In genomic region chr5:147731708-147732551, GRCh38 we compare ENCODE assay signal across 1 cellular context.
TF ChIP-seq lines count a peak whose summit lies in the region.

No MANE protein-coding gene starts in this region.

TF ChIP-seq in GM23338, 12 proteins besides CTCF, POLR2A, EP300 and RAD21 (continued from another document):
- TF ChIP-seq, protein P1, sequence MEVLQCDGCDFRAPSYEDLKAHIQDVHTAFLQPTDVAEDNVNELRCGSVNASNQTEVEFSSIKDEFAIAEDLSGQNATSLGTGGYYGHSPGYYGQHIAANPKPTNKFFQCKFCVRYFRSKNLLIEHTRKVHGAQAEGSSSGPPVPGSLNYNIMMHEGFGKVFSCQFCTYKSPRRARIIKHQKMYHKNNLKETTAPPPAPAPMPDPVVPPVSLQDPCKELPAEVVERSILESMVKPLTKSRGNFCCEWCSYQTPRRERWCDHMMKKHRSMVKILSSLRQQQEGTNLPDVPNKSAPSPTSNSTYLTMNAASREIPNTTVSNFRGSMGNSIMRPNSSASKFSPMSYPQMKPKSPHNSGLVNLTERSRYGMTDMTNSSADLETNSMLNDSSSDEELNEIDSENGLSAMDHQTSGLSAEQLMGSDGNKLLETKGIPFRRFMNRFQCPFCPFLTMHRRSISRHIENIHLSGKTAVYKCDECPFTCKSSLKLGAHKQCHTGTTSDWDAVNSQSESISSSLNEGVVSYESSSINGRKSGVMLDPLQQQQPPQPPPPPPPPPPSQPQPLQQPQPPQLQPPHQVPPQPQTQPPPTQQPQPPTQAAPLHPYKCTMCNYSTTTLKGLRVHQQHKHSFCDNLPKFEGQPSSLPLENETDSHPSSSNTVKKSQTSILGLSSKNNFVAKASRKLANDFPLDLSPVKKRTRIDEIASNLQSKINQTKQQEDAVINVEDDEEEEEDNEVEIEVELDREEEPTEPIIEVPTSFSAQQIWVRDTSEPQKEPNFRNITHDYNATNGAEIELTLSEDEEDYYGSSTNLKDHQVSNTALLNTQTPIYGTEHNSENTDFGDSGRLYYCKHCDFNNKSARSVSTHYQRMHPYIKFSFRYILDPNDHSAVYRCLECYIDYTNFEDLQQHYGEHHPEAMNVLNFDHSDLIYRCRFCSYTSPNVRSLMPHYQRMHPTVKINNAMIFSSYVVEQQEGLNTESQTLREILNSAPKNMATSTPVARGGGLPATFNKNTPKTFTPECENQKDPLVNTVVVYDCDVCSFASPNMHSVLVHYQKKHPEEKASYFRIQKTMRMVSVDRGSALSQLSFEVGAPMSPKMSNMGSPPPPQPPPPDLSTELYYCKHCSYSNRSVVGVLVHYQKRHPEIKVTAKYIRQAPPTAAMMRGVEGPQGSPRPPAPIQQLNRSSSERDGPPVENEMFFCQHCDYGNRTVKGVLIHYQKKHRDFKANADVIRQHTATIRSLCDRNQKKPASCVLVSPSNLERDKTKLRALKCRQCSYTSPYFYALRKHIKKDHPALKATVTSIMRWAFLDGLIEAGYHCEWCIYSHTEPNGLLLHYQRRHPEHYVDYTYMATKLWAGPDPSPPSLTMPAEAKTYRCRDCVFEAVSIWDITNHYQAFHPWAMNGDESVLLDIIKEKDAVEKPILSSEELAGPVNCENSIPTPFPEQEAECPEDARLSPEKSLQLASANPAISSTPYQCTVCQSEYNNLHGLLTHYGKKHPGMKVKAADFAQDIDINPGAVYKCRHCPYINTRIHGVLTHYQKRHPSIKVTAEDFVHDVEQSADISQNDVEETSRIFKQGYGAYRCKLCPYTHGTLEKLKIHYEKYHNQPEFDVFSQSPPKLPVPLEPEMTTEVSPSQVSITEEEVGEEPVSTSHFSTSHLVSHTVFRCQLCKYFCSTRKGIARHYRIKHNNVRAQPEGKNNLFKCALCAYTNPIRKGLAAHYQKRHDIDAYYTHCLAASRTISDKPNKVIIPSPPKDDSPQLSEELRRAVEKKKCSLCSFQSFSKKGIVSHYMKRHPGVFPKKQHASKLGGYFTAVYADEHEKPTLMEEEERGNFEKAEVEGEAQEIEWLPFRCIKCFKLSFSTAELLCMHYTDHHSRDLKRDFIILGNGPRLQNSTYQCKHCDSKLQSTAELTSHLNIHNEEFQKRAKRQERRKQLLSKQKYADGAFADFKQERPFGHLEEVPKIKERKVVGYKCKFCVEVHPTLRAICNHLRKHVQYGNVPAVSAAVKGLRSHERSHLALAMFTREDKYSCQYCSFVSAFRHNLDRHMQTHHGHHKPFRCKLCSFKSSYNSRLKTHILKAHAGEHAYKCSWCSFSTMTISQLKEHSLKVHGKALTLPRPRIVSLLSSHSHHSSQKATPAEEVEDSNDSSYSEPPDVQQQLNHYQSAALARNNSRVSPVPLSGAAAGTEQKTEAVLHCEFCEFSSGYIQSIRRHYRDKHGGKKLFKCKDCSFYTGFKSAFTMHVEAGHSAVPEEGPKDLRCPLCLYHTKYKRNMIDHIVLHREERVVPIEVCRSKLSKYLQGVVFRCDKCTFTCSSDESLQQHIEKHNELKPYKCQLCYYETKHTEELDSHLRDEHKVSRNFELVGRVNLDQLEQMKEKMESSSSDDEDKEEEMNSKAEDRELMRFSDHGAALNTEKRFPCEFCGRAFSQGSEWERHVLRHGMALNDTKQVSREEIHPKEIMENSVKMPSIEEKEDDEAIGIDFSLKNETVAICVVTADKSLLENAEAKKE (CRISPR knock-in tag; IDR thresholded peaks at IDR 0.05): no peak
- TF ChIP-seq STAT1 (IDR thresholded peaks at IDR 0.05; ENCODE audit: unreplicated experiment) (no peak), JUNB (IDR thresholded peaks at IDR 0.05; ENCODE audit: unreplicated experiment) (no peak), EZH2 (IDR thresholded peaks at IDR 0.05; ENCODE audit: low read depth, unreplicated experiment) (no peak), POLR2AphosphoS5 (IDR thresholded peaks at IDR 0.05; ENCODE audit: low read depth) (no peak), CREB1 (CRISPR knock-in tag; IDR thresholded peaks at IDR 0.05; ENCODE audit: low read depth) (no peak), ZNF331 (CRISPR knock-in tag; IDR thresholded peaks at IDR 0.05; ENCODE audit: low read depth) (no peak)
